Comparison of ENCODE assay signal across 19 cellular contexts in genomic region chr12:50099302-50100008, GRCh38. TPM values are rescaled to one million over a fixed set of nuclear protein-coding genes. Genes with fewer than 3 reads are reported as not detected.
DNase-seq lines count a peak whose midpoint lies in the region; ATAC-seq, FAIRE-seq and TF ChIP-seq lines count a peak whose summit lies in the region.
"Had no signal": no experiment of that assay in that cellular context is flagged by ENCODE, and none has a peak within 500 bp of the region (broad histone marks: within the 10 kb centered on the region; RNA-seq: fewer than 3 reads in every experiment).

No MANE protein-coding gene starts in this region.

- H3K4me1 ChIP-seq in K562 (replicated peaks in 1 of 2; ENCODE audit: control insufficient read depth in 2 of 2, insufficient read depth in 2 of 2, low read length in 2 of 2) (peaks cover 13 to 14% of the 10 kb centered on the region in 2 experiments), upper lobe of right lung (no peaks in the 10 kb centered on the region)

- no peaks in the 10 kb centered on the region for H3K79me2 ChIP-seq in K562 (ENCODE audit: control insufficient read depth, insufficient read depth, low read length)

- 90% methylated on average over 5 of the region's 5 CpGs for WGBS in K562 (ENCODE audit: insufficient coverage, low coverage, missing lambda C conversion rate)

- POLR2A ChIA-PET in K562 (lab: Yijun Ruan, JAX) = interaction anchor here (1.1 kb wide), 2 partner anchors 10 to 23 kb away, joined by 3 to 5 read pairs; no protein-coding TSS in a partner anchor

- H3K36me3 ChIP-seq in K562 (ENCODE audit: control insufficient read depth, insufficient read depth, low read length) (peaks cover 61% of the 10 kb centered on the region), upper lobe of right lung (peaks cover 69% of the 10 kb centered on the region)

- no peak for TF ChIP-seq CTCF in K562 (IDR thresholded peaks at IDR 0.05 in 2 of 3, conservative IDR thresholded peaks at IDR 0.05 in 1 of 3; ENCODE audit: insufficient read depth in 2 of 3, low read depth in 1 of 3, low read length in 3 of 3)
- TF ChIP-seq CTCF in upper lobe of right lung (IDR thresholded peaks at IDR 0.05) = no peak

- H3K9me1 ChIP-seq in K562 (ENCODE audit: control insufficient read depth, insufficient read depth, low read length) = no peaks in the 10 kb centered on the region

- TF ChIP-seq RAD21 in K562 (CRISPR knock-in tag; conservative IDR thresholded peaks at IDR 0.05 in 1 of 2, IDR thresholded peaks at IDR 0.05 in 1 of 2) = no peak

- H3K27ac ChIP-seq in K562 (ENCODE audit: extremely low read depth, low read depth, low read length) = no peak overlapping the region
- H3K27ac ChIP-seq in upper lobe of right lung = no peak overlapping the region
- H3K27ac ChIP-seq: upper lobe of left lung had no signal

- H4K20me1 ChIP-seq in K562 (replicated peaks; ENCODE audit: control insufficient read depth, insufficient read depth, low read length) = no peaks in the 10 kb centered on the region

- no peaks in the 10 kb centered on the region for H3K27me3 ChIP-seq in K562 (ENCODE audit: control insufficient read depth in 2 of 2, insufficient read depth in 2 of 2, low read length in 2 of 2)
- H3K27me3 ChIP-seq in upper lobe of right lung = no peaks in the 10 kb centered on the region
- H3K27me3 ChIP-seq: upper lobe of left lung had no signal

- CTCF ChIA-PET in K562 (lab: Yijun Ruan, JAX; ENCODE audit: low intra/inter-chr PET ratio) = no interaction called here

- BruUV-seq in K562 (replicated peaks; lab: Mats Ljungman, UMichigan) = TSS peak; percentile 28

- no peak for FAIRE-seq in K562 (lab: Jason Lieb, UNC)
- FAIRE-seq: TTC549 had no signal

- no peak overlapping the region for H3K9ac ChIP-seq in K562 (ENCODE audit: insufficient read depth in 1 of 2, low read depth in 2 of 2, low read length in 2 of 2)

- no peak for TF ChIP-seq POLR2A in K562 (conservative IDR thresholded peaks at IDR 0.05)

- in situ Hi-C loops in K562 (cut with MboI) = no loop called here

- H3K9me3 ChIP-seq in K562 (replicated peaks; ENCODE audit: control insufficient read depth, insufficient read depth, low read depth, low read length) (no peaks in the 10 kb centered on the region), upper lobe of right lung (no peaks in the 10 kb centered on the region)
- H3K9me3 ChIP-seq: upper lobe of left lung had no signal

- intact Hi-C loops in K562 (cut with micrococcal nuclease) (no loop called here), left ventricle myocardium superior (cut with micrococcal nuclease) (no loop called here), upper lobe of right lung (cut with DNase I) (no loop called here)

- H2AFZ ChIP-seq in K562 (ENCODE audit: low read depth, low read length) = no peak overlapping the region

- no peak overlapping the region for H3K4me2 ChIP-seq in K562 (ENCODE audit: insufficient read depth, low read length)

- DNase-seq in A172 (ENCODE audit: low spot score) = peak; percentile 38
- peak; percentile 27 for DNase-seq in HCEC 1CT
- no peak for DNase-seq in K562 (ENCODE audit: extremely low read depth in 1 of 4, low spot score in 3 of 4)
- DNase-seq in left ventricle myocardium superior = no peak
- no peak for DNase-seq in NCI-H187 treated with DMSO at 0.1 percent for 48 hours (lab: John Stamatoyannopoulos, UW)
- no peak for DNase-seq in NCI-H2107 (lab: John Stamatoyannopoulos, UW)
- no peak for DNase-seq in upper lobe of right lung
- DNase-seq: activated CD8-positive, alpha-beta memory T cell treated with anti-CD3 and anti-CD28 coated beads, Interleukin-2, amount 10 ng/mL, durations not matched to agents 7 days and 5 days; DMS 273 treated with DMSO at 0.1 percent for 48 hours; islet precursor cell; NCI-H2029 treated with DMSO at 0.1 percent for 48 hours; NCI-H774; SHP77; stimulated activated CD4-positive, alpha-beta T cell treated with anti-CD3 and anti-CD28 coated beads, Interleukin-1b, Interleukin-23, amount 100 ng/mL, for 48 hours; stimulated activated CD8-positive, alpha-beta memory T cell treated with anti-CD3 and anti-CD28 coated beads, Interleukin-4, amount 100 ng/mL, for 48 hours; upper lobe of left lung had no signal

- ATAC-seq in K562 = no peak
- peak; percentile 5 for ATAC-seq in left ventricle myocardium superior
- ATAC-seq in GM18498 (IDR thresholded peaks at IDR 0.05; ENCODE audit: unreplicated experiment) = no peak
- no peak for ATAC-seq in upper lobe of right lung
- ATAC-seq: activated CD8-positive, alpha-beta memory T cell treated with anti-CD3 and anti-CD28 coated beads, Interleukin-2, amount 10 ng/mL, durations not matched to agents 7 days and 5 days had no signal

- no peak for TF ChIP-seq EP300 in K562 (IDR thresholded peaks at IDR 0.05; ENCODE audit: low read length)

- H3K4me3 ChIP-seq in K562 (no peak overlapping the region), upper lobe of right lung (no peak overlapping the region)
- H3K4me3 ChIP-seq: upper lobe of left lung had no signal

RNA-seq across cellular contexts. Expression of gene GPD1, which starts 4.4 kb away (rescaled TPM):
- 0.29 and 3.8 TPM in 2 replicates for total RNA-seq in A172 (2014; rRNA removed; shearing (Covaris generic))
- total RNA-seq in K562 (2011; cell fraction: chromatin; rRNA removed; ENCODE audit: low replicate concordance) = 0.51 and 1.1 TPM in 2 replicates
- 1.1 and 1.2 TPM in 2 replicates for total RNA-seq in K562 (2011; cell fraction: nucleolus; rRNA removed)
- 0.51 and 1.5 TPM in 2 replicates for total RNA-seq in K562 (2011; cell fraction: nucleoplasm; rRNA removed)
- total RNA-seq in K562 (2014; rRNA removed) = 1.00 and 1.1 TPM in 2 replicates
- total RNA-seq in K562 (2014; rRNA removed; fragmentation: Illumina TruSeq; extraction: Trizol) = 0.35 and 0.47 TPM in 2 replicates
- total RNA-seq in K562 (2015; rRNA removed; fragmentation: Illumina TruSeq; extraction: Trizol) = 0.40 and 0.45 TPM in 2 replicates
- total RNA-seq in K562 (2021) = 0.55 and 0.67 TPM in 2 replicates
- polyA plus RNA-seq in K562 (2011; rRNA removed) = 0.47 and 0.99 TPM in 2 replicates
- 0.13 and 1.7 TPM in 2 replicates for polyA plus RNA-seq in K562 (2011; cell fraction: cytosol; rRNA removed)
- 0.90 and 1.5 TPM in 2 replicates for polyA plus RNA-seq in K562 (2011; cell fraction: nucleus; rRNA removed)
- polyA plus RNA-seq in K562 (2012) = 0.29 and 0.72 TPM in 2 replicates
- polyA plus RNA-seq in K562 (2014; fragmentation: Illumina TruSeq; extraction: Trizol) = 0.70 and 0.91 TPM in 2 replicates
- polyA plus RNA-seq in K562 (2014; fragmentation: Nextera tagmentation; extraction: Ambion mirVana) = under 1 TPM; 0.13 to 0.45 TPM
- 0.45 and 0.70 TPM in 2 replicates for polyA plus RNA-seq in K562 (2014; rRNA removed)
- 0.09 and 1.0 TPM in 2 replicates for polyA minus RNA-seq in K562 (2011; rRNA and poly(A)+ RNA removed)
- 0.67 TPM in 1 of 2 replicates, not detected in the other for polyA minus RNA-seq in K562 (2011; cell fraction: cytosol; rRNA and poly(A)+ RNA removed)
- 0.22 and 0.40 TPM in 2 replicates for polyA minus RNA-seq in K562 (2011; cell fraction: nucleus; rRNA and poly(A)+ RNA removed)
- total RNA-seq in left ventricle myocardium superior = 33.9 TPM
- 32.9 TPM for total RNA-seq in upper lobe of right lung
- total RNA-seq: pulmonary artery endothelial cell had no signal

RNA-seq across cellular contexts. Expression of gene COX14, which starts 12.6 kb away (rescaled TPM):
- total RNA-seq in A172 (2014; rRNA removed; shearing (Covaris generic)) = 49.7 and 76.4 TPM in 2 replicates
- 10.7 and 19.2 TPM in 2 replicates for total RNA-seq in K562 (2011; cell fraction: chromatin; rRNA removed; ENCODE audit: low replicate concordance)
- total RNA-seq in K562 (2011; cell fraction: nucleolus; rRNA removed) = 22.3 and 29.3 TPM in 2 replicates
- total RNA-seq in K562 (2011; cell fraction: nucleoplasm; rRNA removed) = 18.2 and 26.1 TPM in 2 replicates
- total RNA-seq in K562 (2014; rRNA removed) (53.4 and 63.4 TPM in 2 replicates), K562 (2014; rRNA removed; fragmentation: Illumina TruSeq; extraction: Trizol) (46.3 and 50.9 TPM in 2 replicates), K562 (2015; rRNA removed; fragmentation: Illumina TruSeq; extraction: Trizol) (40.9 and 44.8 TPM in 2 replicates), K562 (2021) (51.7 and 65.1 TPM in 2 replicates), left ventricle myocardium superior (237 TPM), upper lobe of right lung (68.5 TPM)
- polyA plus RNA-seq in K562 (2011; rRNA removed) (79.2 and 82.6 TPM in 2 replicates), K562 (2014; fragmentation: Illumina TruSeq; extraction: Trizol) (44.4 and 45.6 TPM in 2 replicates), K562 (2014; fragmentation: Nextera tagmentation; extraction: Ambion mirVana) (100 to 1,000 TPM; 259 to 269 TPM), K562 (2014; rRNA removed) (78.2 and 78.5 TPM in 2 replicates)
- 99.8 and 123 TPM in 2 replicates for polyA plus RNA-seq in K562 (2011; cell fraction: cytosol; rRNA removed)
- 34.9 and 36.3 TPM in 2 replicates for polyA plus RNA-seq in K562 (2011; cell fraction: nucleus; rRNA removed)
- 80.4 and 81.0 TPM in 2 replicates for polyA plus RNA-seq in K562 (2012)
- 20.7 and 20.8 TPM in 2 replicates for polyA minus RNA-seq in K562 (2011; rRNA and poly(A)+ RNA removed)
- polyA minus RNA-seq in K562 (2011; cell fraction: cytosol; rRNA and poly(A)+ RNA removed) = 8.3 and 12.1 TPM in 2 replicates
- 7.4 and 8.0 TPM in 2 replicates for polyA minus RNA-seq in K562 (2011; cell fraction: nucleus; rRNA and poly(A)+ RNA removed)

RNA-seq across cellular contexts. Expression of gene SMARCD1, which starts 14.3 kb away (rescaled TPM):
- 57.4 and 93.9 TPM in 2 replicates for total RNA-seq in A172 (2014; rRNA removed; shearing (Covaris generic))
- 100 and 119 TPM in 2 replicates for total RNA-seq in K562 (2011; cell fraction: chromatin; rRNA removed; ENCODE audit: low replicate concordance)
- total RNA-seq in K562 (2011; cell fraction: nucleolus; rRNA removed) = 57.0 and 69.7 TPM in 2 replicates
- total RNA-seq in K562 (2011; cell fraction: nucleoplasm; rRNA removed) = 75.5 and 101 TPM in 2 replicates
- total RNA-seq in K562 (2014; rRNA removed) (65.3 and 98.3 TPM in 2 replicates), K562 (2014; rRNA removed; fragmentation: Illumina TruSeq; extraction: Trizol) (43.8 and 47.5 TPM in 2 replicates), K562 (2015; rRNA removed; fragmentation: Illumina TruSeq; extraction: Trizol) (45.8 and 47.5 TPM in 2 replicates), K562 (2021) (68.2 and 77.0 TPM in 2 replicates), left ventricle myocardium superior (17.2 TPM), upper lobe of right lung (44.0 TPM)
- polyA plus RNA-seq in K562 (2011; rRNA removed) (48.0 and 70.5 TPM in 2 replicates), K562 (2014; fragmentation: Illumina TruSeq; extraction: Trizol) (85.6 and 91.7 TPM in 2 replicates), K562 (2014; fragmentation: Nextera tagmentation; extraction: Ambion mirVana) (1 to 10 TPM in 1 of 2 experiments, under 1 TPM in 1; 0.86 to 1.5 TPM), K562 (2014; rRNA removed) (49.1 and 51.3 TPM in 2 replicates)
- 52.7 and 56.9 TPM in 2 replicates for polyA plus RNA-seq in K562 (2011; cell fraction: cytosol; rRNA removed)
- polyA plus RNA-seq in K562 (2011; cell fraction: nucleus; rRNA removed) = 81.1 and 98.9 TPM in 2 replicates
- polyA plus RNA-seq in K562 (2012) = 50.7 and 56.4 TPM in 2 replicates
- 59.4 and 59.7 TPM in 2 replicates for polyA minus RNA-seq in K562 (2011; rRNA and poly(A)+ RNA removed)
- polyA minus RNA-seq in K562 (2011; cell fraction: cytosol; rRNA and poly(A)+ RNA removed) = 53.8 TPM in 2 replicates
- 25.7 and 41.5 TPM in 2 replicates for polyA minus RNA-seq in K562 (2011; cell fraction: nucleus; rRNA and poly(A)+ RNA removed)

RNA-seq across cellular contexts. Expression of gene ASIC1, which starts 42.1 kb away (rescaled TPM):
- total RNA-seq in A172 (2014; rRNA removed; shearing (Covaris generic)) = 1.6 and 3.3 TPM in 2 replicates
- 4.7 and 13.5 TPM in 2 replicates for total RNA-seq in K562 (2011; cell fraction: chromatin; rRNA removed; ENCODE audit: low replicate concordance)
- total RNA-seq in K562 (2011; cell fraction: nucleolus; rRNA removed) = 6.7 TPM in 2 replicates
- 6.2 and 10.1 TPM in 2 replicates for total RNA-seq in K562 (2011; cell fraction: nucleoplasm; rRNA removed)
- 0.45 and 0.69 TPM in 2 replicates for total RNA-seq in K562 (2014; rRNA removed)
- total RNA-seq in K562 (2014; rRNA removed; fragmentation: Illumina TruSeq; extraction: Trizol) = 0.15 and 0.22 TPM in 2 replicates
- 0.14 and 0.19 TPM in 2 replicates for total RNA-seq in K562 (2015; rRNA removed; fragmentation: Illumina TruSeq; extraction: Trizol)
- total RNA-seq in K562 (2021) = 1.2 TPM in 2 replicates
- 1.7 and 2.1 TPM in 2 replicates for polyA plus RNA-seq in K562 (2011; rRNA removed)
- polyA plus RNA-seq in K562 (2011; cell fraction: cytosol; rRNA removed) = 2.2 and 2.4 TPM in 2 replicates
- 6.8 and 7.2 TPM in 2 replicates for polyA plus RNA-seq in K562 (2011; cell fraction: nucleus; rRNA removed)
- polyA plus RNA-seq in K562 (2012) = 0.69 and 2.0 TPM in 2 replicates
- polyA plus RNA-seq in K562 (2014; fragmentation: Illumina TruSeq; extraction: Trizol) = 0.97 and 1.1 TPM in 2 replicates
- under 1 TPM; 0.01 to 0.17 TPM for polyA plus RNA-seq in K562 (2014; fragmentation: Nextera tagmentation; extraction: Ambion mirVana)
- 0.81 and 1.2 TPM in 2 replicates for polyA plus RNA-seq in K562 (2014; rRNA removed)
- 1.4 and 1.8 TPM in 2 replicates for polyA minus RNA-seq in K562 (2011; rRNA and poly(A)+ RNA removed)
- 0.64 and 1.8 TPM in 2 replicates for polyA minus RNA-seq in K562 (2011; cell fraction: cytosol; rRNA and poly(A)+ RNA removed)
- 0.78 and 1.2 TPM in 2 replicates for polyA minus RNA-seq in K562 (2011; cell fraction: nucleus; rRNA and poly(A)+ RNA removed)
- total RNA-seq in left ventricle myocardium superior = 0.99 TPM
- total RNA-seq in upper lobe of right lung = 0.35 TPM

Comparison
In these comparisons a context has a peak if more than half of its experiments do, and no peak if none do; other contexts are left out.
1. DNase-seq: peak in A172 (single experiment) and HCEC 1CT (single experiment); none in K562 (0 of 4), left ventricle myocardium superior (single experiment), NCI-H187 treated with DMSO at 0.1 percent for 48 hours (single experiment), NCI-H2107 (single experiment) and upper lobe of right lung (single experiment).